9 cellular contexts compared by ENCODE assay signal in genomic region chr4:99606716-99607115, GRCh38. TPM values are rescaled to one million over a fixed set of nuclear protein-coding genes. Genes with fewer than 3 reads are reported as not detected.
"Had no signal": no experiment of that assay in that cellular context is flagged by ENCODE, and none has a peak within 500 bp of the region (broad histone marks: within the 10 kb centered on the region; RNA-seq: fewer than 3 reads in every experiment).

No MANE protein-coding gene starts in this region.

- H3K36me3 ChIP-seq: HAP-1 had no signal

- H3K27ac ChIP-seq: GM23248 had no signal

- H3K4me2 ChIP-seq: GM23338 had no signal

- H3K4me1 ChIP-seq: HAP-1 had no signal

- H3K4me3 ChIP-seq: GM23248, GM23338, HAP-1 had no signal

- DNase-seq: GM23248, GOT3, H7, H9, HCEC 1CT, HFFc6 had no signal

- H3K9me3 ChIP-seq: HAP-1 had no signal

- H2AFZ ChIP-seq: GM23248, GM23338 had no signal

- H3K9ac ChIP-seq: GM23248 had no signal

RNA-seq across cellular contexts. Expression of gene MTTP, which starts 32.1 kb away (rescaled TPM):
- total RNA-seq: GM23248, HFFc6 had no signal
- polyA plus RNA-seq: GM23248 had no signal

RNA-seq across cellular contexts. Expression of gene C4orf54, which starts 50.9 kb away (rescaled TPM):
- total RNA-seq: GM23248, GM23338, H1, H7, H9 had no signal
- polyA plus RNA-seq: GM23248, H1 had no signal
